8 cellular contexts compared by ENCODE assay signal in genomic region chr14:76203086-76204001, GRCh38. TPM values are rescaled to one million over a fixed set of nuclear protein-coding genes. Genes with fewer than 3 reads are reported as not detected.
DNase-seq lines count a peak whose midpoint lies in the region; ATAC-seq, FAIRE-seq and TF ChIP-seq lines count a peak whose summit lies in the region.

No MANE protein-coding gene starts in this region.

- intact Hi-C loops in kidney (cut with DNase I), result no loop called here

- no peak overlapping the region for H3K4me3 ChIP-seq in kidney (ENCODE audit: low read length in 2 of 2)

- TF ChIP-seq CTCF in GM10248 (IDR thresholded peaks at IDR 0.05; ENCODE audit: control extremely low read depth, extremely low read depth, low read depth, missing control alignments) (no peak), RWPE1 (conservative IDR thresholded peaks at IDR 0.05; ENCODE audit: low read depth) (no peak), kidney (IDR thresholded peaks at IDR 0.05; ENCODE audit: borderline replicate concordance, extremely low read depth, insufficient read depth) (no peak)

- peak; percentile 51 for ATAC-seq in GM21737 (IDR thresholded peaks at IDR 0.05; ENCODE audit: unreplicated experiment)

- H3K9ac ChIP-seq in kidney (ENCODE audit: low read length in 2 of 2), result no peak overlapping the region

- CTCF ChIA-PET in GM10248 (lab: Yijun Ruan, JAX) (interaction anchor here (1.3 to 4.0 kb wide), 4 partner anchors 9 to 17 kb away, joined by 3 to 15 read pairs (median 4); no protein-coding TSS in a partner anchor), RWPE1 (lab: Yijun Ruan, JAX) (no interaction called here)

- H3K36me3 ChIP-seq in kidney (ENCODE audit: control insufficient read depth in 1 of 2, insufficient read depth in 2 of 2, low read length in 2 of 2), result peaks cover 10 to 15% of the 10 kb centered on the region in 2 donors

- H3K9me3 ChIP-seq in kidney (ENCODE audit: control insufficient read depth in 1 of 2, low read length in 2 of 2), result no peaks in the 10 kb centered on the region

- peak; percentile 59 for DNase-seq in GM10248 (ENCODE audit: extremely low spot score)
- peak; percentile 85 for DNase-seq in RWPE1 (ENCODE audit: low spot score)
- peak; percentile 72 for DNase-seq in kidney
- DNase-seq in OCI-M2 (lab: John Stamatoyannopoulos, UW; ENCODE audit: unreplicated experiment), result no peak
- no peak for DNase-seq in NOMO-1 (lab: John Stamatoyannopoulos, UW; ENCODE audit: unreplicated experiment in 2 of 2)
- no peak for DNase-seq in NCI-H128 (lab: John Stamatoyannopoulos, UW; ENCODE audit: unreplicated experiment)
- no peak for DNase-seq in stimulated activated CD8-positive, alpha-beta memory T cell treated with anti-CD3 and anti-CD28 coated beads, Interleukin-4, amount 100 ng/mL, for 48 hours

- peak overlapping the region; percentile 47 for H3K27ac ChIP-seq in RWPE1
- H3K27ac ChIP-seq in kidney (ENCODE audit: low read depth in 2 of 2, low read length in 2 of 2), result peak overlapping the region in 1 of 2 donors; percentile 55

- POLR2A ChIA-PET in GM10248 (lab: Yijun Ruan, JAX), result interaction anchor here (1.0 kb wide), 1 partner anchor 9 kb away, joined by 3 read pairs; no protein-coding TSS in a partner anchor
- POLR2A ChIA-PET in RWPE1 (lab: Yijun Ruan, JAX; ENCODE audit: low non-redundant PET), result interaction anchor here (0.5 kb wide), 1 partner anchor 51 kb away, joined by 3 read pairs; no protein-coding TSS in a partner anchor

- peaks cover 0 to 4% of the 10 kb centered on the region in 2 donors for H3K4me1 ChIP-seq in kidney (ENCODE audit: control insufficient read depth in 1 of 2, insufficient read depth in 1 of 2, low read depth in 1 of 2, low read length in 2 of 2)

- FAIRE-seq in kidney (lab: Jason Lieb, UNC), result no peak

RNA-seq across cellular contexts. Expression of gene GPATCH2L, which starts 51.6 kb away (rescaled TPM):
- 50.2 TPM for total RNA-seq in kidney
- polyA plus RNA-seq in kidney (ENCODE audit: insufficient read depth, low read depth, low replicate concordance), result 4.1 TPM

Comparison
In these comparisons a context has a peak if more than half of its experiments do, and no peak if none do; other contexts are left out.
1. DNase-seq: peak in GM10248 (single experiment), RWPE1 (single experiment) and kidney (single experiment); none in OCI-M2 (single experiment), NOMO-1 (0 of 2), NCI-H128 (single experiment) and stimulated activated CD8-positive, alpha-beta memory T cell treated with anti-CD3 and anti-CD28 coated beads, Interleukin-4, amount 100 ng/mL, for 48 hours (single experiment).